11 cellular contexts compared by ENCODE assay signal in the genomic region with DNA sequence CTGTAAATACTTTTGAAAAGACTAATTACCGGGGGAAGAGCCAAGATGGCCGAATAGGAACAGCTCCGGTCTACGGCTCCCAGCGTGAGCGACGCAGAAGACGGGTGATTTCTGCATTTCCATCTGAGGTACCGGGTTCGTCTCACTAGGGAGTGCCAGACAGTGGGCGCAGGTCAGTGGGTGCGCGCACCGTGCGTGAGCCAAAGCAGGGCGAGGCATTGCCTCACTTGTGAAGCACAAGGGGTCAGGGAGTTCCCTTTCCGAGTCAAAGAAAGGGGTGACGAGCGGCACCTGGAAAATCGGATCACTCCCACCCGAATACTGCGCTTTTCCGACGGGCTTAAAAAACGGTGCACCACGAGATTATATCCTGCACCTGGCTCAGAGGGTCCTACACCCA. TPM values are rescaled to one million over a fixed set of nuclear protein-coding genes. Genes with fewer than 3 reads are reported as not detected.
A peak's percentile ranks its signal among the peaks of the same experiment; 100 is the strongest.
DNase-seq lines count a peak whose midpoint lies in the region; ATAC-seq and TF ChIP-seq lines count a peak whose summit lies in the region.
"Not testable (repeated sequence)": the region's sequence is repeated elsewhere in the genome, so short reads cannot be mapped to it uniquely, and the experiment has no call there.
"Had no signal": no experiment of that assay in that cellular context is flagged by ENCODE, and none has a peak within 500 bp of the region (broad histone marks: within the 10 kb centered on the region; RNA-seq: fewer than 3 reads in every experiment).

No MANE protein-coding gene starts in this region.

- H2AFZ ChIP-seq in hepatocyte = peak overlapping the region; percentile 49
- not testable (repeated sequence) for H2AFZ ChIP-seq in smooth muscle cell (ENCODE audit: low read depth)

- not testable (repeated sequence) for H3K79me2 ChIP-seq in hepatocyte; smooth muscle cell (ENCODE audit: low read depth)

- peak; percentile 18 for DNase-seq in ELF-1 (ENCODE audit: low read depth, low spot score)
- peak; percentile 13 for DNase-seq in NCI-H748 (lab: John Stamatoyannopoulos, UW; ENCODE audit: unreplicated experiment)
- not testable (repeated sequence) for DNase-seq in WTC11 (ENCODE audit: low spot score); hepatocyte (ENCODE audit: low spot score); smooth muscle cell (lab: John Stamatoyannopoulos, UW; ENCODE audit: unreplicated experiment)

- H3K27me3 Mint-ChIP-seq in WTC11 (ENCODE audit: low read depth); nephron (ENCODE audit: low read depth): not testable (repeated sequence)

- H3K9ac ChIP-seq in HUES6 (ENCODE audit: low read length) = peak overlapping the region; percentile 79
- H3K9ac ChIP-seq in smooth muscle cell (ENCODE audit: low read depth) = not testable (repeated sequence)

- not testable (repeated sequence) for H3F3A ChIP-seq in smooth muscle cell (ENCODE audit: low read depth)

- not testable (repeated sequence) for H4K20me1 ChIP-seq in hepatocyte (ENCODE audit: insufficient read depth, poor library complexity, severe bottlenecking); smooth muscle cell (ENCODE audit: low read depth)

- H3K9me3 ChIP-seq in HUES6 (ENCODE audit: control insufficient read depth, insufficient read depth, low read depth, low read length); hepatocyte (ENCODE audit: low read depth); smooth muscle cell (replicated peaks; ENCODE audit: low read depth): not testable (repeated sequence)

- peak overlapping the region; percentile 77 for H3K4me3 Mint-ChIP-seq in WTC11
- H3K4me3 Mint-ChIP-seq in nephron = peak overlapping the region; percentile 58 to 76 (median 64)

- H3K4me1 ChIP-seq in HUES6 (ENCODE audit: control insufficient read depth, insufficient read depth, low read length); hepatocyte (ENCODE audit: insufficient read depth); smooth muscle cell (ENCODE audit: low read depth): not testable (repeated sequence)

- H3K36me3 ChIP-seq in HUES6 (ENCODE audit: control insufficient read depth, insufficient read depth, low read length); hepatocyte (replicated peaks; ENCODE audit: insufficient read depth, low read depth); smooth muscle cell (ENCODE audit: low read depth): not testable (repeated sequence)

- H3K36me3 Mint-ChIP-seq in WTC11; nephron (ENCODE audit: low read depth): not testable (repeated sequence)

- CTCF ChIA-PET in WTC11 (lab: Charles Lee) = not testable (repeated sequence)

- not testable (repeated sequence) for H3K4me1 Mint-ChIP-seq in WTC11, nephron

- peak overlapping the region; percentile 76 for H3K27ac Mint-ChIP-seq in WTC11
- H3K27ac Mint-ChIP-seq in nephron = peak overlapping the region in 1 of 3 experiments; percentile 48

- not testable (repeated sequence) for TF ChIP-seq CTCF in WTC11 (IDR thresholded peaks at IDR 0.05); hepatocyte (IDR thresholded peaks at IDR 0.05; ENCODE audit: poor library complexity); nephron (IDR thresholded peaks at IDR 0.05; ENCODE audit: unreplicated experiment in 3 of 3); smooth muscle cell (IDR thresholded peaks at IDR 0.05; ENCODE audit: borderline replicate concordance, insufficient read depth, poor library complexity, severe bottlenecking)

- H3K4me2 ChIP-seq in hepatocyte (peak overlapping the region; percentile 53), smooth muscle cell (peak overlapping the region; percentile 69)

- POLR2A ChIA-PET in WTC11 (lab: Charles Lee) = not testable (repeated sequence)

- peak overlapping the region; percentile 74 for H3K27ac ChIP-seq in HUES6 (ENCODE audit: low read depth, low read length)
- H3K27ac ChIP-seq in hepatocyte; smooth muscle cell (ENCODE audit: low read depth): not testable (repeated sequence)

- not testable (repeated sequence) for H3K9me3 Mint-ChIP-seq in WTC11, nephron

- H3K4me3 ChIP-seq in HUES6 (ENCODE audit: low read depth, low read length) = peak overlapping the region; percentile 77
- not testable (repeated sequence) for H3K4me3 ChIP-seq in hepatocyte
- H3K4me3 ChIP-seq in smooth muscle cell = peak overlapping the region; percentile 40

- not testable (repeated sequence) for H3K27me3 ChIP-seq in HUES6 (ENCODE audit: control insufficient read depth, insufficient read depth, low read length); hepatocyte; smooth muscle cell (ENCODE audit: low read depth)

- WGBS in hepatocyte (ENCODE audit: low lambda C conversion rate, missing lambda C conversion rate) = 79% methylated on average over 24 of the region's 26 CpGs
- 70% methylated on average over 26 of the region's 26 CpGs for WGBS in smooth muscle cell (ENCODE audit: low lambda C conversion rate)

- not testable (repeated sequence) for ATAC-seq in WTC11

- H3K9me2 ChIP-seq in hepatocyte (replicated peaks; ENCODE audit: insufficient read depth) = not testable (repeated sequence)

RNA-seq across cellular contexts. Expression of gene NRK, which starts 25.5 kb away (rescaled TPM):
- total RNA-seq in WTC11 (2021) = 3.1 to 5.7 TPM (median 4.9 TPM) in 3 replicates
- 9.1 and 12.0 TPM in 2 replicates for total RNA-seq in hepatocyte
- polyA plus RNA-seq in hepatocyte = 2.2 and 4.6 TPM in 2 replicates
- 1.8 and 4.0 TPM in 2 replicates for total RNA-seq in smooth muscle cell
- polyA plus RNA-seq in smooth muscle cell = 0.55 and 1.7 TPM in 2 replicates
- total RNA-seq: CD4-positive, CD25-positive, alpha-beta regulatory T cell; HFFc6; HT1080; SJSA1 had no signal
- polyA plus RNA-seq: CD4-positive, CD25-positive, alpha-beta regulatory T cell had no signal
